In the genomic region with DNA sequence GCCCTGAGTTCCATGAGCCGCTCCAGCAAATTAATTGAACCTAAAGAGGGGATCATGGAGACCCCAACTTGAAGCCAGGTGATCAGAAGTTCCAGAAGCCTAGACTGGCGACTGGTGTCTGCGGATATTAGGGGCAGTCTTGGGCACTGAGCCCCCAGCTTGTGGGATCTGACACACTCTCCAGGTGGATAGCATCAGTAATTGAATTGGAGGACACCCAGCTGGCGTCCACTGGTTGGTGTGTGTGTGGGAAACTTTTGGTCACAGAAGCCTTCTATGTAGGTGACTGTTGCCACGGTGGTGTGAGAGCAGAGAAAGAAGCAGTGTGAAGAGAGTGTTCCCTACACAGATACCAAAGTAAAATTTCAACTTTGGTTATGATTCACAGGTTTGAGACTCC, we compare ENCODE assay signal across 26 cellular contexts.
"Had no signal": no experiment of that assay in that cellular context is flagged by ENCODE, and none has a peak within 500 bp of the region (broad histone marks: within the 10 kb centered on the region; RNA-seq: fewer than 3 reads in every experiment).

No MANE protein-coding gene starts in this region.

- H3K27ac ChIP-seq: ascending aorta, body of pancreas, coronary artery had no signal

- DNase-seq: activated CD4-positive, alpha-beta memory T cell treated with anti-CD3 and anti-CD28 coated beads for 36 hours; activated CD4-positive, alpha-beta T cell treated with anti-CD3 and anti-CD28 coated beads, Interleukin-2, amount 10 ng/mL, durations not matched to agents 7 days and 5 days; activated CD4-positive, CD25-positive, alpha-beta regulatory T cell treated with anti-CD3 and anti-CD28 coated beads, Interleukin-2, amount 50 U/mL, for 72 hours; activated CD8-positive, alpha-beta memory T cell treated with anti-CD3 and anti-CD28 coated beads for 24 hours; activated effector memory CD4-positive, alpha-beta T cell treated with anti-CD3 and anti-CD28 coated beads, Interleukin-2, amount 50 U/mL, for 16 hours; activated naive CD4-positive, alpha-beta T cell treated with Interleukin-2 at 50 U/mL for 16 hours; activated naive CD8-positive, alpha-beta T cell treated with anti-CD3 and anti-CD28 coated beads, Interleukin-2, amount 50 U/mL, for 24 hours; activated T-cell treated with anti-CD3 and anti-CD28 coated beads, Interleukin-2, amount 50 U/mL, for 4 hours; amniotic stem cell; body of pancreas; central memory CD4-positive, alpha-beta T cell; NCI-H1048; NCI-H1436; NCI-H510A treated with DMSO at 0.1 percent for 48 hours; NCI-H748 treated with DMSO at 0.1 percent for 48 hours; NK-92 treated with Interleukin-12 subunit alpha and Interleukin-12 subunit beta, amount 100 ng/mL, for 24 hours; OCI-M1; RPMI8226; SK-N-SH; SW 1271 had no signal

- H3K36me3 ChIP-seq: ascending aorta had no signal

- H3K4me1 ChIP-seq: ascending aorta, body of pancreas had no signal

- H3K4me2 ChIP-seq: SK-N-SH had no signal

- H3K4me3 Mint-ChIP-seq: activated CD4-positive, alpha-beta memory T cell treated with anti-CD3 and anti-CD28 coated beads for 36 hours; activated CD4-positive, alpha-beta T cell treated with anti-CD3 and anti-CD28 coated beads, Interleukin-2, amount 10 ng/mL, durations not matched to agents 7 days and 5 days; activated naive CD8-positive, alpha-beta T cell treated with anti-CD3 and anti-CD28 coated beads, Interleukin-2, amount 50 U/mL, for 24 hours; activated T-cell treated with anti-CD3 and anti-CD28 coated beads, Interleukin-2, amount 50 U/mL, for 4 hours; WTC11 had no signal

- ATAC-seq: activated naive CD4-positive, alpha-beta T cell treated with anti-CD3 and anti-CD28 coated beads, Interleukin-2, amount 50 U/mL, for 72 hours; activated naive CD8-positive, alpha-beta T cell treated with anti-CD3 and anti-CD28 coated beads, Interleukin-2, amount 50 U/mL, for 24 hours; activated T-cell treated with anti-CD3 and anti-CD28 coated beads, Interleukin-2, amount 50 U/mL, for 4 hours; body of pancreas; Panc1; Right ventricle myocardium inferior; WTC11 had no signal

- H3K4me3 ChIP-seq: ascending aorta, body of pancreas, coronary artery had no signal

- H3K36me3 Mint-ChIP-seq: activated CD4-positive, alpha-beta memory T cell treated with anti-CD3 and anti-CD28 coated beads for 36 hours; WTC11 had no signal

- H3K27me3 ChIP-seq: ascending aorta, body of pancreas had no signal

- H3K4me1 Mint-ChIP-seq: activated CD4-positive, alpha-beta T cell treated with anti-CD3 and anti-CD28 coated beads, Interleukin-2, amount 10 ng/mL, durations not matched to agents 7 days and 5 days; activated naive CD8-positive, alpha-beta T cell treated with anti-CD3 and anti-CD28 coated beads, Interleukin-2, amount 50 U/mL, for 24 hours; WTC11 had no signal

- H3K27ac Mint-ChIP-seq: activated CD4-positive, alpha-beta memory T cell treated with anti-CD3 and anti-CD28 coated beads for 36 hours; activated CD4-positive, alpha-beta T cell treated with anti-CD3 and anti-CD28 coated beads, Interleukin-2, amount 10 ng/mL, durations not matched to agents 7 days and 5 days; activated naive CD8-positive, alpha-beta T cell treated with anti-CD3 and anti-CD28 coated beads, Interleukin-2, amount 50 U/mL, for 24 hours; WTC11 had no signal

- H3K9me3 Mint-ChIP-seq: activated CD4-positive, alpha-beta T cell treated with anti-CD3 and anti-CD28 coated beads, Interleukin-2, amount 10 ng/mL, durations not matched to agents 7 days and 5 days; activated naive CD8-positive, alpha-beta T cell treated with anti-CD3 and anti-CD28 coated beads, Interleukin-2, amount 50 U/mL, for 24 hours had no signal

- H3K9ac ChIP-seq: SK-N-SH had no signal

- H3K9me3 ChIP-seq: body of pancreas, SK-N-SH had no signal
